9 cellular contexts compared by ENCODE assay signal in the genomic region with DNA sequence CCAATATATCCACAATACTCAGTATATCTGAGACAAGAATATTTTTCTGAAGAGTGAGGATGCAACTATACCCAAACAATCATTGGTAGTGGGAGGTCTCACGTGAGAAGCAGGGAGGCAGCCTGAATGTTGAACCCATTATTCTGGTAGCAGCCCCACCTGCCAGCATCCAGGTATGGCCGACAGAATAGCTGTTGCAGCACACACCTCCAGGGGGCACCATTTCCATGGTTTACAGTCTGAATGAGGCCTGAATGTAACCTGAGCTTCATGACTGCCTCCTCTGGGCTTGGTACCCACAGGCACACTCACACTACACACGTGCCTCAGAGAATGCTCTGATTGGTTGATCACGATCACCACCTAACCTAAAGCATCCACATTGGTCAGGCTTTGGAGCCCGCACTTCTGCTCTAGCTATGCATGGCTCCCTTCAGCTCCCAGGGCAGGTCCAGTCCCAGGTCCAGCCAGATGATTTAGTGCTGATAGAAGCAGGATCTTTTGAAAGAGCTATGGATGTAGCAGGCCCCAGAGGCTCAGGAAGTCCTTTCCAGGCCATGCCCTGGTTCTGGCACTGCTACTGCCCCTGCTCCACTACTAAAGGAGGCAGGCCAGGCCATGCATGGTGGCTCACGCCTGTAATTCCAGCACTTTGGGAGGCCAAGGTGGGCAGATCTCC. TPM values are rescaled to one million over a fixed set of nuclear protein-coding genes. Genes with fewer than 3 reads are reported as not detected.
A peak's percentile ranks its signal among the peaks of the same experiment; 100 is the strongest.
DNase-seq lines count a peak whose midpoint lies in the region; ATAC-seq and TF ChIP-seq lines count a peak whose summit lies in the region.
"Had no signal": no experiment of that assay in that cellular context is flagged by ENCODE, and none has a peak within 500 bp of the region (broad histone marks: within the 10 kb centered on the region; RNA-seq: fewer than 3 reads in every experiment).

No MANE protein-coding gene starts in this region.

- peaks cover 0 to 16% (median 7%) of the 10 kb centered on the region in 4 donors for H3K4me1 Mint-ChIP-seq in CD4-positive, CD25-positive, alpha-beta regulatory T cell

- H3K27ac ChIP-seq in CD4-positive, CD25-positive, alpha-beta regulatory T cell (ENCODE audit: insufficient read depth, low read length, poor library complexity, severe bottlenecking): no peak overlapping the region
- H3K27ac ChIP-seq in colonic mucosa (no peak overlapping the region), lung (ENCODE audit: low read depth in 1 of 2, low read length in 1 of 2) (no peak overlapping the region)
- H3K27ac ChIP-seq: SK-N-MC had no signal

- no peaks in the 10 kb centered on the region for H3K27me3 Mint-ChIP-seq in CD4-positive, CD25-positive, alpha-beta regulatory T cell

- 31 to 39% methylated on average over 6 of the region's 6 CpGs for WGBS in lung, 2 donors

- H3K36me3 Mint-ChIP-seq in CD4-positive, CD25-positive, alpha-beta regulatory T cell: no peaks in the 10 kb centered on the region

- H3K36me3 ChIP-seq in CD4-positive, CD25-positive, alpha-beta regulatory T cell (ENCODE audit: control insufficient read depth, insufficient read depth, low read length): no peaks in the 10 kb centered on the region
- no peaks in the 10 kb centered on the region for H3K36me3 ChIP-seq in colonic mucosa
- H3K36me3 ChIP-seq in lung (ENCODE audit: control insufficient read depth in 2 of 2, insufficient read depth in 2 of 2, low read length in 2 of 2): no peaks in the 10 kb centered on the region

- TF ChIP-seq CTCF in colonic mucosa (IDR thresholded peaks at IDR 0.05): peak; percentile 76
- peak; percentile 73 for TF ChIP-seq CTCF in lung (IDR thresholded peaks at IDR 0.05; ENCODE audit: control extremely low read depth, extremely low read depth)

- H3K9ac ChIP-seq in colonic mucosa (ENCODE audit: low read depth in 2 of 2, low read length in 2 of 2): no peak overlapping the region

- peak overlapping the region in 2 of 4 donors; percentile 59 to 82 for H3K4me3 Mint-ChIP-seq in CD4-positive, CD25-positive, alpha-beta regulatory T cell

- ATAC-seq in CD4-positive, CD25-positive, alpha-beta regulatory T cell (ENCODE audit: low read depth in 2 of 2): peak; percentile 86 to 90
- ATAC-seq in GM19324 (IDR thresholded peaks at IDR 0.05; ENCODE audit: low FRiP score, unreplicated experiment) (peak; percentile 46), HG03439 (IDR thresholded peaks at IDR 0.05; ENCODE audit: unreplicated experiment) (peak; percentile 72), lung (ENCODE audit: insufficient read depth, low FRiP score) (peak; percentile 69)

- peak overlapping the region in 1 of 3 donors; percentile 5 for H3K27ac Mint-ChIP-seq in CD4-positive, CD25-positive, alpha-beta regulatory T cell

- no peaks in the 10 kb centered on the region for H3K9me3 ChIP-seq in CD4-positive, CD25-positive, alpha-beta regulatory T cell (ENCODE audit: control insufficient read depth in 2 of 2, low read length in 2 of 2)
- H3K9me3 ChIP-seq in colonic mucosa (no peaks in the 10 kb centered on the region), lung (ENCODE audit: control insufficient read depth in 2 of 2, insufficient read depth in 1 of 2, low read length in 1 of 2) (no peaks in the 10 kb centered on the region)

- intact Hi-C loops in colonic mucosa (cut with DNase I): loop anchor here (5.0 kb wide), 1 partner anchor 139 kb away; the partner anchor contains the start of genes FBXL8 and TRADD

- H3K4me1 ChIP-seq in CD4-positive, CD25-positive, alpha-beta regulatory T cell (ENCODE audit: control insufficient read depth, insufficient read depth, low read length, poor library complexity, severe bottlenecking): peaks cover 20% of the 10 kb centered on the region
- peaks cover 4% of the 10 kb centered on the region for H3K4me1 ChIP-seq in colonic mucosa
- H3K4me1 ChIP-seq in lung (ENCODE audit: control insufficient read depth in 2 of 2, insufficient read depth in 2 of 2, low read length in 2 of 2): peaks cover 0 to 3% of the 10 kb centered on the region in 2 donors

- H3K9me3 Mint-ChIP-seq in CD4-positive, CD25-positive, alpha-beta regulatory T cell: no peaks in the 10 kb centered on the region

- H3K4me3 ChIP-seq in CD4-positive, CD25-positive, alpha-beta regulatory T cell (ENCODE audit: low read depth, low read length): no peak overlapping the region
- H3K4me3 ChIP-seq in colonic mucosa (no peak overlapping the region), lung (no peak overlapping the region)
- H3K4me3 ChIP-seq: SK-N-MC had no signal

- DNase-seq in CD4-positive, CD25-positive, alpha-beta regulatory T cell: peak; percentile 66 to 94 (median 83)
- DNase-seq in NCI-H460 (ENCODE audit: extremely low read depth, low read depth): peak; percentile 95
- DNase-seq in activated CD4-positive, CD25-positive, alpha-beta regulatory T cell treated with anti-CD3 and anti-CD28 coated beads, Interleukin-2, amount 50 U/mL, for 72 hours: peak; percentile 84
- DNase-seq in colonic mucosa: peak; percentile 91
- DNase-seq in lung (ENCODE audit: low spot score): peak; percentile 85
- DNase-seq in stimulated activated CD8-positive, alpha-beta memory T cell treated with anti-CD3 and anti-CD28 coated beads, Interleukin-15, amount 100 ng/mL, for 48 hours (ENCODE audit: low read depth in 2 of 2): peak; percentile 72 to 80

- no peaks in the 10 kb centered on the region for H3K27me3 ChIP-seq in CD4-positive, CD25-positive, alpha-beta regulatory T cell (ENCODE audit: control insufficient read depth, insufficient read depth, low read length)
- peaks cover 11% of the 10 kb centered on the region for H3K27me3 ChIP-seq in colonic mucosa
- no peaks in the 10 kb centered on the region for H3K27me3 ChIP-seq in lung (ENCODE audit: control insufficient read depth, insufficient read depth)

RNA-seq across cellular contexts. Expression of gene CBFB, which starts 11.0 kb away (rescaled TPM):
- 108 TPM for total RNA-seq in CD4-positive, CD25-positive, alpha-beta regulatory T cell
- polyA plus RNA-seq in CD4-positive, CD25-positive, alpha-beta regulatory T cell: 100 to 1,000 TPM in 1 of 4 donors, 10 to 100 TPM in 3; 60.9 to 104 (median 77.2) TPM
- 99.5 and 111 TPM in 2 replicates for total RNA-seq in NCI-H460 (2014; rRNA removed; shearing (Covaris generic))
- polyA plus RNA-seq in NCI-H460 (2014; cell fraction: nucleus; rRNA removed): 76.1 and 87.4 TPM in 2 replicates
- total RNA-seq in colonic mucosa: 10 to 100 TPM; 41.5 TPM
- total RNA-seq in lung: 10 to 100 TPM; 47.6 to 59.4 TPM
- polyA plus RNA-seq in lung: 10 to 100 TPM; 23.3 to 29.6 TPM

RNA-seq across cellular contexts. Expression of gene CES4A, which starts 29.6 kb away (rescaled TPM):
- 11.9 TPM for total RNA-seq in CD4-positive, CD25-positive, alpha-beta regulatory T cell
- polyA plus RNA-seq in CD4-positive, CD25-positive, alpha-beta regulatory T cell: 1 to 10 TPM; 1.6 to 3.0 (median 2.7) TPM
- not detected in 2 replicates for total RNA-seq in NCI-H460 (2014; rRNA removed; shearing (Covaris generic))
- not detected in 2 replicates for polyA plus RNA-seq in NCI-H460 (2014; cell fraction: nucleus; rRNA removed)
- 1 to 10 TPM; 5.9 to 7.8 TPM for total RNA-seq in colonic mucosa
- 10 to 100 TPM; 10.5 to 29.8 TPM for total RNA-seq in lung
- polyA plus RNA-seq in lung: 10 to 100 TPM in 1 of 2 donors, 1 to 10 TPM in 1; 8.0 to 16.7 TPM

RNA-seq across cellular contexts. Expression of gene CES3, which starts 56.9 kb away (rescaled TPM):
- total RNA-seq in CD4-positive, CD25-positive, alpha-beta regulatory T cell: 0.74 TPM
- polyA plus RNA-seq in CD4-positive, CD25-positive, alpha-beta regulatory T cell: under 1 TPM; 0.10 to 0.29 (median 0.26) TPM
- 0.42 and 0.55 TPM in 2 replicates for total RNA-seq in NCI-H460 (2014; rRNA removed; shearing (Covaris generic))
- 1.5 and 2.3 TPM in 2 replicates for polyA plus RNA-seq in NCI-H460 (2014; cell fraction: nucleus; rRNA removed)
- total RNA-seq in colonic mucosa: 100 to 1,000 TPM; 136 to 169 TPM
- total RNA-seq in lung: 1 to 10 TPM in 1 of 2 donors, under 1 TPM in 1; 0.57 to 2.6 TPM
- under 1 TPM; 0.85 to 0.96 TPM for polyA plus RNA-seq in lung

Comparison
In these comparisons a context has a peak if more than half of its experiments do, and no peak if none do; other contexts are left out.
1. RNA of gene CES3, which starts 56.9 kb away (total RNA-seq): 136 to 169 TPM in colonic mucosa; 0.57 to 2.6 TPM in lung, 0.74 TPM in CD4-positive, CD25-positive, alpha-beta regulatory T cell (single experiment) and 0.42 to 0.55 TPM in NCI-H460; every median in the first group is over 10 times any median in the second.
2. Peak in every context shown above with its lines, with median percentiles within 50 percentile points of each other: ATAC-seq and DNase-seq.